9 cellular contexts compared by ENCODE assay signal in genomic region chr2:145751634-145752033, GRCh38.
DNase-seq lines count a peak whose midpoint lies in the region; ATAC-seq and TF ChIP-seq lines count a peak whose summit lies in the region.
"Had no signal": no experiment of that assay in that cellular context is flagged by ENCODE, and none has a peak within 500 bp of the region (broad histone marks: within the 10 kb centered on the region; RNA-seq: fewer than 3 reads in every experiment).

No MANE protein-coding gene starts in this region.

- no peak for TF ChIP-seq POLR2A in heart left ventricle (IDR thresholded peaks at IDR 0.05)

- H3K9me3 ChIP-seq in SK-N-MC (ENCODE audit: low read depth, low read length) (no peaks in the 10 kb centered on the region), heart left ventricle (no peaks in the 10 kb centered on the region), skeletal muscle satellite cell (replicated peaks; ENCODE audit: low read length) (no peaks in the 10 kb centered on the region)
- H3K9me3 ChIP-seq: A549 had no signal

- H3K36me3 Mint-ChIP-seq in immature natural killer cell: no peaks in the 10 kb centered on the region
- no peaks in the 10 kb centered on the region for H3K36me3 Mint-ChIP-seq in nephron progenitor cell (ENCODE audit: low read depth)

- H3K27ac ChIP-seq in SK-N-MC (peak overlapping the region; percentile 90), heart left ventricle (peak overlapping the region in 11 of 12 donors; percentile 2 to 85 (median 49))
- H3K27ac ChIP-seq: A549 had no signal

- intact Hi-C loops in heart left ventricle (cut with DNase I): loop anchor here in 6 of 10 donors (5.0 to 10.0 kb wide), 3 partner anchors 1227 to 1234 kb away; partner anchors contain the start of gene ZEB2 (in 4 of the 6)

- H3K4me3 ChIP-seq in SK-N-MC: peak overlapping the region; percentile 39
- no peak overlapping the region for H3K4me3 ChIP-seq in heart left ventricle
- H3K4me3 ChIP-seq in skeletal muscle satellite cell (ENCODE audit: low read length): peak overlapping the region; percentile 23
- H3K4me3 ChIP-seq: A549 had no signal

- H3K27me3 ChIP-seq in heart left ventricle (no peaks in the 10 kb centered on the region), skeletal muscle satellite cell (ENCODE audit: control insufficient read depth, insufficient read depth, low read length) (no peaks in the 10 kb centered on the region)

- H3K9ac ChIP-seq in SK-N-MC (ENCODE audit: insufficient read length): peak overlapping the region; percentile 13
- H3K9ac ChIP-seq in skeletal muscle satellite cell (ENCODE audit: low read depth, low read length): peak overlapping the region; percentile 53

- H3K27ac Mint-ChIP-seq in immature natural killer cell: no peak overlapping the region
- no peak overlapping the region for H3K27ac Mint-ChIP-seq in nephron progenitor cell

- DNase-seq in activated CD4-positive, CD25-positive, alpha-beta regulatory T cell treated with anti-CD3 and anti-CD28 coated beads, Interleukin-2, amount 50 U/mL, for 72 hours: no peak
- DNase-seq in SK-N-MC (ENCODE audit: low read depth, low spot score): no peak
- DNase-seq in heart left ventricle: peak in 1 of 5 donors; percentile 11
- no peak for DNase-seq in immature natural killer cell
- no peak for DNase-seq in nephron progenitor cell

- H3K4me1 Mint-ChIP-seq in immature natural killer cell (no peaks in the 10 kb centered on the region), nephron progenitor cell (peaks cover 43% of the 10 kb centered on the region)

- H3K4me1 ChIP-seq in heart left ventricle: peaks cover 0 to 40% (median 18%) of the 10 kb centered on the region in 12 donors
- peaks cover 33% of the 10 kb centered on the region for H3K4me1 ChIP-seq in skeletal muscle satellite cell (ENCODE audit: control insufficient read depth, insufficient read depth, low read length)

- H3K9me3 Mint-ChIP-seq in immature natural killer cell: no peaks in the 10 kb centered on the region
- H3K9me3 Mint-ChIP-seq in nephron progenitor cell: no peaks in the 10 kb centered on the region

- WGBS in heart left ventricle, 4 donors: 32 to 51% (median 38%) methylated on average over 6 of the region's 6 CpGs

- no peak for TF ChIP-seq CTCF in heart left ventricle (IDR thresholded peaks at IDR 0.05)
- no peak for TF ChIP-seq CTCF in nephron progenitor cell (IDR thresholded peaks at IDR 0.05)

- peak; percentile 24 to 36 for ATAC-seq in activated CD4-positive, CD25-positive, alpha-beta regulatory T cell treated with anti-CD3 and anti-CD28 coated beads, Interleukin-2, amount 50 U/mL, for 24 hours
- ATAC-seq in HG03064 (IDR thresholded peaks at IDR 0.05; ENCODE audit: low read depth, unreplicated experiment) (peak; percentile 87), heart left ventricle (peak; percentile 71 to 90 (median 86))

- H3K4me3 Mint-ChIP-seq in immature natural killer cell: no peak overlapping the region
- H3K4me3 Mint-ChIP-seq in nephron progenitor cell: no peak overlapping the region

- H3K27me3 Mint-ChIP-seq in immature natural killer cell (ENCODE audit: low read depth in 3 of 3) (no peaks in the 10 kb centered on the region), nephron progenitor cell (ENCODE audit: low read depth, poor library complexity) (no peaks in the 10 kb centered on the region)

- peak overlapping the region; percentile 72 for H3K4me2 ChIP-seq in skeletal muscle satellite cell (ENCODE audit: low read length)
- H3K4me2 ChIP-seq: A549 had no signal

- no peaks in the 10 kb centered on the region for H3K36me3 ChIP-seq in SK-N-MC (ENCODE audit: insufficient read depth, low read length)
- no peaks in the 10 kb centered on the region for H3K36me3 ChIP-seq in heart left ventricle
- H3K36me3 ChIP-seq in skeletal muscle satellite cell (ENCODE audit: insufficient read depth, low read length): no peaks in the 10 kb centered on the region

Comparison
In these comparisons a context has a peak if more than half of its experiments do, and no peak if none do; other contexts are left out.
1. ATAC-seq: peak in every context shown above with its lines; median percentile 87 in HG03064; 86 in heart left ventricle; 30 in activated CD4-positive, CD25-positive, alpha-beta regulatory T cell treated with anti-CD3 and anti-CD28 coated beads, Interleukin-2, amount 50 U/mL, for 24 hours.
2. H3K4me3 ChIP-seq: peak in SK-N-MC (single experiment) and skeletal muscle satellite cell (single experiment); none in heart left ventricle (0 of 12).